17 cellular contexts compared by ENCODE assay signal in the genomic region with DNA sequence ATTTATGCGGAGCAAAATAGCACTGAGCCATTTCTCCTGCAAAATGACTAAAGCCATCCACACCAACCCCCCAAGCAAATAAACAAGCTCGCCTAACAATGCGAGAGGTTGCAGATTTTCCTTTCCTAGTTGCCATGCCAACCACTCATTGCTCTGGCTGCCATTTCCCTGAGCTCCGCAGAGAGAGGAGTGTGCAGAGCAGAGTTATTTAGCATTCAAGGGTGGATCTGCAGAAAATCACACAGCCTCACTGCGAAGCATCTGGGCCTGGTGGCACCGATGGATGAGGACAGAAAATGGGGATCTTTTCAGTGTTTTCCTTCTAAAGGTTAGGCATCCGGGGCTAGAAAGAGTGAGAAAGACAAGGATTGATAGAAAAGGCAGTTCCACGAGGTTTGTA.
A peak's percentile ranks its signal among the peaks of the same experiment; 100 is the strongest.
DNase-seq lines count a peak whose midpoint lies in the region; ATAC-seq and TF ChIP-seq lines count a peak whose summit lies in the region.
"Had no signal": no experiment of that assay in that cellular context is flagged by ENCODE, and none has a peak within 500 bp of the region (broad histone marks: within the 10 kb centered on the region; RNA-seq: fewer than 3 reads in every experiment).

No MANE protein-coding gene starts in this region.

- CTCF ChIA-PET in WTC11 (lab: Charles Lee) = interaction anchor here (1.2 kb wide), 1 partner anchor 82 kb away, joined by 5 read pairs; no protein-coding TSS in a partner anchor

- H3K4me1 ChIP-seq in esophagus muscularis mucosa = no peaks in the 10 kb centered on the region
- H3K4me1 ChIP-seq: A549, body of pancreas, transverse colon had no signal

- peaks cover 31% of the 10 kb centered on the region for H3K4me1 Mint-ChIP-seq in WTC11

- H3K27ac Mint-ChIP-seq in WTC11 = peak overlapping the region; percentile 60; the same call in 1 of the 2 replicates

- no peaks in the 10 kb centered on the region for H3K27me3 ChIP-seq in esophagus muscularis mucosa
- H3K27me3 ChIP-seq: body of pancreas, transverse colon had no signal

- no peak overlapping the region for H3K4me3 ChIP-seq in esophagus muscularis mucosa
- H3K4me3 ChIP-seq: A549, body of pancreas, transverse colon had no signal

- H3K9me3 ChIP-seq in esophagus muscularis mucosa = no peaks in the 10 kb centered on the region
- H3K9me3 ChIP-seq: A549, body of pancreas, transverse colon had no signal

- peaks cover 4% of the 10 kb centered on the region; the same call in 1 of the 2 replicates for H3K36me3 Mint-ChIP-seq in WTC11

- POLR2A ChIA-PET in WTC11 (lab: Charles Lee) = no interaction called here

- peak; percentile 24 to 90 (median 68) for DNase-seq in NCI-H1417 (lab: John Stamatoyannopoulos, UW)
- no peak for DNase-seq in NCI-H1417 treated with DMSO at 0.1 percent for 48 hours (lab: John Stamatoyannopoulos, UW)
- peak; percentile 23 for DNase-seq in WTC11 (ENCODE audit: low spot score)
- DNase-seq in iPS DF 4.7 (ENCODE audit: extremely low read depth, low spot score) = peak; percentile 33
- peak; percentile 77 for DNase-seq in superior temporal gyrus (ENCODE audit: extremely low spot score)
- no peak for DNase-seq in esophagus muscularis mucosa (ENCODE audit: extremely low spot score)
- no peak for DNase-seq in stimulated activated CD4-positive, alpha-beta T cell treated with anti-CD3 and anti-CD28 coated beads, Interleukin-2, amount 100 ng/mL, for 48 hours
- DNase-seq: activated CD4-positive, CD25-positive, alpha-beta regulatory T cell; activated T-cell treated with anti-CD3 and anti-CD28 coated beads, Interleukin-2, amount 50 U/mL, for 4 hours; body of pancreas; DND-41; islet precursor cell; NCI-H524 treated with DMSO at 0.1 percent for 48 hours; small intestine; transverse colon had no signal

- 59% methylated on average over 8 of the region's 8 CpGs for WGBS in esophagus muscularis mucosa

- intact Hi-C loops in esophagus muscularis mucosa (cut with DNase I) = no loop called here

- no peak for TF ChIP-seq POLR2A in esophagus muscularis mucosa (IDR thresholded peaks at IDR 0.05; ENCODE audit: low read depth)

- H3K36me3 ChIP-seq in esophagus muscularis mucosa = no peaks in the 10 kb centered on the region
- H3K36me3 ChIP-seq: transverse colon had no signal

- TF ChIP-seq CTCF in WTC11 (IDR thresholded peaks at IDR 0.05) = no peak
- no peak for TF ChIP-seq CTCF in esophagus muscularis mucosa (IDR thresholded peaks at IDR 0.05)

- peak; percentile 92 for ATAC-seq in WTC11
- no peak for ATAC-seq in HG02973 (IDR thresholded peaks at IDR 0.05; ENCODE audit: unreplicated experiment)
- ATAC-seq: A549; activated T-cell treated with anti-CD3 and anti-CD28 coated beads, Interleukin-2, amount 50 U/mL, for 4 hours; body of pancreas had no signal

- H3K27me3 Mint-ChIP-seq in WTC11 (ENCODE audit: low read depth) = no peaks in the 10 kb centered on the region

- TF ChIP-seq EP300 in esophagus muscularis mucosa (IDR thresholded peaks at IDR 0.05) = no peak

- peak overlapping the region; percentile 16 for H3K4me3 Mint-ChIP-seq in WTC11
- H3K4me3 Mint-ChIP-seq: activated T-cell treated with anti-CD3 and anti-CD28 coated beads, Interleukin-2, amount 50 U/mL, for 4 hours had no signal

- H3K27ac ChIP-seq in esophagus muscularis mucosa (replicated peaks in 1 of 4) = no peak overlapping the region
- H3K27ac ChIP-seq: A549, body of pancreas, transverse colon had no signal

- peaks cover 5% of the 10 kb centered on the region for H3K9me3 Mint-ChIP-seq in WTC11
- H3K9me3 Mint-ChIP-seq: activated T-cell treated with anti-CD3 and anti-CD28 coated beads, Interleukin-2, amount 50 U/mL, for 4 hours had no signal

TF ChIP-seq in WTC11, 78 proteins besides CTCF, POLR2A, EP300 and RAD21 (continues in another document):
- no peak for TF ChIP-seq ZNF423 (CRISPR knock-in tag; IDR thresholded peaks at IDR 0.05)
- TF ChIP-seq NFE2L1 (CRISPR knock-in tag; IDR thresholded peaks at IDR 0.05) = no peak
- TF ChIP-seq SOX15 (CRISPR knock-in tag; IDR thresholded peaks at IDR 0.05) = no peak
- TF ChIP-seq TEAD4 (CRISPR knock-in tag; IDR thresholded peaks at IDR 0.05) = no peak
- TF ChIP-seq, protein P1, sequence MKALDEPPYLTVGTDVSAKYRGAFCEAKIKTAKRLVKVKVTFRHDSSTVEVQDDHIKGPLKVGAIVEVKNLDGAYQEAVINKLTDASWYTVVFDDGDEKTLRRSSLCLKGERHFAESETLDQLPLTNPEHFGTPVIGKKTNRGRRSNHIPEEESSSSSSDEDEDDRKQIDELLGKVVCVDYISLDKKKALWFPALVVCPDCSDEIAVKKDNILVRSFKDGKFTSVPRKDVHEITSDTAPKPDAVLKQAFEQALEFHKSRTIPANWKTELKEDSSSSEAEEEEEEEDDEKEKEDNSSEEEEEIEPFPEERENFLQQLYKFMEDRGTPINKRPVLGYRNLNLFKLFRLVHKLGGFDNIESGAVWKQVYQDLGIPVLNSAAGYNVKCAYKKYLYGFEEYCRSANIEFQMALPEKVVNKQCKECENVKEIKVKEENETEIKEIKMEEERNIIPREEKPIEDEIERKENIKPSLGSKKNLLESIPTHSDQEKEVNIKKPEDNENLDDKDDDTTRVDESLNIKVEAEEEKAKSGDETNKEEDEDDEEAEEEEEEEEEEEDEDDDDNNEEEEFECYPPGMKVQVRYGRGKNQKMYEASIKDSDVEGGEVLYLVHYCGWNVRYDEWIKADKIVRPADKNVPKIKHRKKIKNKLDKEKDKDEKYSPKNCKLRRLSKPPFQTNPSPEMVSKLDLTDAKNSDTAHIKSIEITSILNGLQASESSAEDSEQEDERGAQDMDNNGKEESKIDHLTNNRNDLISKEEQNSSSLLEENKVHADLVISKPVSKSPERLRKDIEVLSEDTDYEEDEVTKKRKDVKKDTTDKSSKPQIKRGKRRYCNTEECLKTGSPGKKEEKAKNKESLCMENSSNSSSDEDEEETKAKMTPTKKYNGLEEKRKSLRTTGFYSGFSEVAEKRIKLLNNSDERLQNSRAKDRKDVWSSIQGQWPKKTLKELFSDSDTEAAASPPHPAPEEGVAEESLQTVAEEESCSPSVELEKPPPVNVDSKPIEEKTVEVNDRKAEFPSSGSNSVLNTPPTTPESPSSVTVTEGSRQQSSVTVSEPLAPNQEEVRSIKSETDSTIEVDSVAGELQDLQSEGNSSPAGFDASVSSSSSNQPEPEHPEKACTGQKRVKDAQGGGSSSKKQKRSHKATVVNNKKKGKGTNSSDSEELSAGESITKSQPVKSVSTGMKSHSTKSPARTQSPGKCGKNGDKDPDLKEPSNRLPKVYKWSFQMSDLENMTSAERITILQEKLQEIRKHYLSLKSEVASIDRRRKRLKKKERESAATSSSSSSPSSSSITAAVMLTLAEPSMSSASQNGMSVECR (CRISPR knock-in tag; IDR thresholded peaks at IDR 0.05; ENCODE audit: borderline replicate concordance) = no peak
- no peak for TF ChIP-seq MYBL2 (CRISPR knock-in tag; IDR thresholded peaks at IDR 0.05)
- no peak for TF ChIP-seq NR3C1 (CRISPR knock-in tag; conservative IDR thresholded peaks at IDR 0.05; ENCODE audit: low read depth)
- TF ChIP-seq OVOL2 (CRISPR knock-in tag; IDR thresholded peaks at IDR 0.05; ENCODE audit: borderline replicate concordance) = no peak
- no peak for TF ChIP-seq NR1H2 (CRISPR knock-in tag; IDR thresholded peaks at IDR 0.05)
- TF ChIP-seq, protein P2, sequence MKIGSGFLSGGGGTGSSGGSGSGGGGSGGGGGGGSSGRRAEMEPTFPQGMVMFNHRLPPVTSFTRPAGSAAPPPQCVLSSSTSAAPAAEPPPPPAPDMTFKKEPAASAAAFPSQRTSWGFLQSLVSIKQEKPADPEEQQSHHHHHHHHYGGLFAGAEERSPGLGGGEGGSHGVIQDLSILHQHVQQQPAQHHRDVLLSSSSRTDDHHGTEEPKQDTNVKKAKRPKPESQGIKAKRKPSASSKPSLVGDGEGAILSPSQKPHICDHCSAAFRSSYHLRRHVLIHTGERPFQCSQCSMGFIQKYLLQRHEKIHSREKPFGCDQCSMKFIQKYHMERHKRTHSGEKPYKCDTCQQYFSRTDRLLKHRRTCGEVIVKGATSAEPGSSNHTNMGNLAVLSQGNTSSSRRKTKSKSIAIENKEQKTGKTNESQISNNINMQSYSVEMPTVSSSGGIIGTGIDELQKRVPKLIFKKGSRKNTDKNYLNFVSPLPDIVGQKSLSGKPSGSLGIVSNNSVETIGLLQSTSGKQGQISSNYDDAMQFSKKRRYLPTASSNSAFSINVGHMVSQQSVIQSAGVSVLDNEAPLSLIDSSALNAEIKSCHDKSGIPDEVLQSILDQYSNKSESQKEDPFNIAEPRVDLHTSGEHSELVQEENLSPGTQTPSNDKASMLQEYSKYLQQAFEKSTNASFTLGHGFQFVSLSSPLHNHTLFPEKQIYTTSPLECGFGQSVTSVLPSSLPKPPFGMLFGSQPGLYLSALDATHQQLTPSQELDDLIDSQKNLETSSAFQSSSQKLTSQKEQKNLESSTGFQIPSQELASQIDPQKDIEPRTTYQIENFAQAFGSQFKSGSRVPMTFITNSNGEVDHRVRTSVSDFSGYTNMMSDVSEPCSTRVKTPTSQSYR (CRISPR knock-in tag; IDR thresholded peaks at IDR 0.05) = no peak
- TF ChIP-seq, protein P3, sequence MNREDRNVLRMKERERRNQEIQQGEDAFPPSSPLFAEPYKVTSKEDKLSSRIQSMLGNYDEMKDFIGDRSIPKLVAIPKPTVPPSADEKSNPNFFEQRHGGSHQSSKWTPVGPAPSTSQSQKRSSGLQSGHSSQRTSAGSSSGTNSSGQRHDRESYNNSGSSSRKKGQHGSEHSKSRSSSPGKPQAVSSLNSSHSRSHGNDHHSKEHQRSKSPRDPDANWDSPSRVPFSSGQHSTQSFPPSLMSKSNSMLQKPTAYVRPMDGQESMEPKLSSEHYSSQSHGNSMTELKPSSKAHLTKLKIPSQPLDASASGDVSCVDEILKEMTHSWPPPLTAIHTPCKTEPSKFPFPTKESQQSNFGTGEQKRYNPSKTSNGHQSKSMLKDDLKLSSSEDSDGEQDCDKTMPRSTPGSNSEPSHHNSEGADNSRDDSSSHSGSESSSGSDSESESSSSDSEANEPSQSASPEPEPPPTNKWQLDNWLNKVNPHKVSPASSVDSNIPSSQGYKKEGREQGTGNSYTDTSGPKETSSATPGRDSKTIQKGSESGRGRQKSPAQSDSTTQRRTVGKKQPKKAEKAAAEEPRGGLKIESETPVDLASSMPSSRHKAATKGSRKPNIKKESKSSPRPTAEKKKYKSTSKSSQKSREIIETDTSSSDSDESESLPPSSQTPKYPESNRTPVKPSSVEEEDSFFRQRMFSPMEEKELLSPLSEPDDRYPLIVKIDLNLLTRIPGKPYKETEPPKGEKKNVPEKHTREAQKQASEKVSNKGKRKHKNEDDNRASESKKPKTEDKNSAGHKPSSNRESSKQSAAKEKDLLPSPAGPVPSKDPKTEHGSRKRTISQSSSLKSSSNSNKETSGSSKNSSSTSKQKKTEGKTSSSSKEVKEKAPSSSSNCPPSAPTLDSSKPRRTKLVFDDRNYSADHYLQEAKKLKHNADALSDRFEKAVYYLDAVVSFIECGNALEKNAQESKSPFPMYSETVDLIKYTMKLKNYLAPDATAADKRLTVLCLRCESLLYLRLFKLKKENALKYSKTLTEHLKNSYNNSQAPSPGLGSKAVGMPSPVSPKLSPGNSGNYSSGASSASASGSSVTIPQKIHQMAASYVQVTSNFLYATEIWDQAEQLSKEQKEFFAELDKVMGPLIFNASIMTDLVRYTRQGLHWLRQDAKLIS (CRISPR knock-in tag; IDR thresholded peaks at IDR 0.05; ENCODE audit: borderline replicate concordance) = no peak
- no peak for TF ChIP-seq SP1 (CRISPR knock-in tag; conservative IDR thresholded peaks at IDR 0.05)

Comparison
In these comparisons a context has a peak if more than half of its experiments do, and no peak if none do; other contexts are left out.
1. DNase-seq: peak in NCI-H1417 (3 of 3), WTC11 (single experiment), iPS DF 4.7 (single experiment) and superior temporal gyrus (single experiment); none in NCI-H1417 treated with DMSO at 0.1 percent for 48 hours (single experiment), esophagus muscularis mucosa (single experiment) and stimulated activated CD4-positive, alpha-beta T cell treated with anti-CD3 and anti-CD28 coated beads, Interleukin-2, amount 100 ng/mL, for 48 hours (0 of 2).